In genomic region chr10:70540089-70540788, GRCh38 we compare ENCODE assay signal across 8 cellular contexts.
A peak's percentile ranks its signal among the peaks of the same experiment; 100 is the strongest.
DNase-seq lines count a peak whose midpoint lies in the region; ATAC-seq and TF ChIP-seq lines count a peak whose summit lies in the region.

No MANE protein-coding gene starts in this region.

- H3K27me3 ChIP-seq in neural cell (ENCODE audit: insufficient read depth, low read depth, low read length) = no peaks in the 10 kb centered on the region

- H3K4me3 ChIP-seq in GM12865 (ENCODE audit: low read depth, low read length) (no peak overlapping the region), neural cell (ENCODE audit: low read length) (no peak overlapping the region)

- no peaks in the 10 kb centered on the region for H3K36me3 ChIP-seq in neural cell (ENCODE audit: insufficient read depth, low read length)

- TF ChIP-seq EP300 in neural cell (conservative IDR thresholded peaks at IDR 0.05; ENCODE audit: poor library complexity, severe bottlenecking) = no peak

- no peak overlapping the region for H3K4me2 ChIP-seq in neural cell (ENCODE audit: low read length)

- no peak overlapping the region for H3K27ac ChIP-seq in neural cell (ENCODE audit: low read length)

- ATAC-seq in GM21515 (IDR thresholded peaks at IDR 0.05; ENCODE audit: unreplicated experiment) (no peak), HG03097 (IDR thresholded peaks at IDR 0.05; ENCODE audit: low FRiP score, unreplicated experiment) (no peak)

- H2AFZ ChIP-seq in neural cell (ENCODE audit: low read depth, low read length) = no peak overlapping the region

- no peaks in the 10 kb centered on the region for H3K9me2 ChIP-seq in neural cell (ENCODE audit: insufficient read depth, low read length)

- no peaks in the 10 kb centered on the region for H4K20me1 ChIP-seq in neural cell (ENCODE audit: insufficient read depth)

- DNase-seq in GM12865 (ENCODE audit: low read depth) (peak; percentile 45), dermis blood vessel endothelial cell (peak; percentile 54), NOMO-1 treated with DMSO at 0.1 percent for 48 hours (lab: John Stamatoyannopoulos, UW; ENCODE audit: unreplicated experiment) (no peak), mesenteric fat pad (ENCODE audit: low spot score) (no peak)

- H3F3A ChIP-seq in neural cell (ENCODE audit: insufficient read depth, low read length, poor library complexity, severe bottlenecking) = no peaks in the 10 kb centered on the region

- no peaks in the 10 kb centered on the region for H3K9me3 ChIP-seq in neural cell (ENCODE audit: low read length)

- peak; percentile 87 for TF ChIP-seq CTCF in GM12865 (IDR thresholded peaks at IDR 0.05; ENCODE audit: insufficient read depth, low read depth, low read length, missing control alignments)
- peak; percentile 32 for TF ChIP-seq CTCF in neural cell (IDR thresholded peaks at IDR 0.05; ENCODE audit: poor library complexity, severe bottlenecking)

- no peak overlapping the region for H3K9ac ChIP-seq in neural cell (ENCODE audit: low read length)

- H3K79me2 ChIP-seq in neural cell (replicated peaks; ENCODE audit: insufficient read depth, low read length) = no peaks in the 10 kb centered on the region

- no peak for TF ChIP-seq RAD21 in neural cell (conservative IDR thresholded peaks at IDR 0.05)

TF ChIP-seq in PFSK-1, 5 proteins besides CTCF, POLR2A, EP300 and RAD21:
- TF ChIP-seq FOXP2 (optimal IDR thresholded peaks at IDR 0.05; ENCODE audit: borderline replicate concordance, extremely low read depth, extremely low read length, insufficient read depth) = peak; percentile 11
- TF ChIP-seq, protein P1, sequence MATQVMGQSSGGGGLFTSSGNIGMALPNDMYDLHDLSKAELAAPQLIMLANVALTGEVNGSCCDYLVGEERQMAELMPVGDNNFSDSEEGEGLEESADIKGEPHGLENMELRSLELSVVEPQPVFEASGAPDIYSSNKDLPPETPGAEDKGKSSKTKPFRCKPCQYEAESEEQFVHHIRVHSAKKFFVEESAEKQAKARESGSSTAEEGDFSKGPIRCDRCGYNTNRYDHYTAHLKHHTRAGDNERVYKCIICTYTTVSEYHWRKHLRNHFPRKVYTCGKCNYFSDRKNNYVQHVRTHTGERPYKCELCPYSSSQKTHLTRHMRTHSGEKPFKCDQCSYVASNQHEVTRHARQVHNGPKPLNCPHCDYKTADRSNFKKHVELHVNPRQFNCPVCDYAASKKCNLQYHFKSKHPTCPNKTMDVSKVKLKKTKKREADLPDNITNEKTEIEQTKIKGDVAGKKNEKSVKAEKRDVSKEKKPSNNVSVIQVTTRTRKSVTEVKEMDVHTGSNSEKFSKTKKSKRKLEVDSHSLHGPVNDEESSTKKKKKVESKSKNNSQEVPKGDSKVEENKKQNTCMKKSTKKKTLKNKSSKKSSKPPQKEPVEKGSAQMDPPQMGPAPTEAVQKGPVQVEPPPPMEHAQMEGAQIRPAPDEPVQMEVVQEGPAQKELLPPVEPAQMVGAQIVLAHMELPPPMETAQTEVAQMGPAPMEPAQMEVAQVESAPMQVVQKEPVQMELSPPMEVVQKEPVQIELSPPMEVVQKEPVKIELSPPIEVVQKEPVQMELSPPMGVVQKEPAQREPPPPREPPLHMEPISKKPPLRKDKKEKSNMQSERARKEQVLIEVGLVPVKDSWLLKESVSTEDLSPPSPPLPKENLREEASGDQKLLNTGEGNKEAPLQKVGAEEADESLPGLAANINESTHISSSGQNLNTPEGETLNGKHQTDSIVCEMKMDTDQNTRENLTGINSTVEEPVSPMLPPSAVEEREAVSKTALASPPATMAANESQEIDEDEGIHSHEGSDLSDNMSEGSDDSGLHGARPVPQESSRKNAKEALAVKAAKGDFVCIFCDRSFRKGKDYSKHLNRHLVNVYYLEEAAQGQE (IDR thresholded peaks at IDR 0.05; ENCODE audit: insufficient read depth in 1 of 2, low read depth in 2 of 2, low read length in 2 of 2) = peak; percentile 58 to 77; a peak in 3 of 4 replicates
- TF ChIP-seq POLR2AphosphoS5 (IDR thresholded peaks at IDR 0.05; ENCODE audit: low read depth, low read length) = no peak
- no peak for TF ChIP-seq TAF1 (IDR thresholded peaks at IDR 0.05; ENCODE audit: borderline replicate concordance, insufficient read depth, low read length)
- no peak for TF ChIP-seq SIN3A (IDR thresholded peaks at IDR 0.05; ENCODE audit: borderline replicate concordance, insufficient read depth, low read length)

TF ChIP-seq in neural cell, 6 proteins besides CTCF, POLR2A, EP300 and RAD21:
- TF ChIP-seq, protein P1 (IDR thresholded peaks at IDR 0.05; ENCODE audit: borderline replicate concordance) = no peak
- TF ChIP-seq MXI1 (conservative IDR thresholded peaks at IDR 0.05; ENCODE audit: poor library complexity, severe bottlenecking) = no peak

Comparison
In these comparisons a context has a peak if more than half of its experiments do, and no peak if none do; other contexts are left out.
1. DNase-seq: peak in GM12865 (single experiment) and dermis blood vessel endothelial cell (single experiment); none in NOMO-1 treated with DMSO at 0.1 percent for 48 hours (single experiment) and mesenteric fat pad (single experiment).